Comparison of ENCODE assay signal across 1 cellular context in genomic region chr11:129249923-129250322, GRCh38.
TF ChIP-seq lines count a peak whose summit lies in the region.

No MANE protein-coding gene starts in this region.

TF ChIP-seq in HCT116, 20 proteins besides CTCF, POLR2A, EP300 and RAD21:
- TF ChIP-seq CBX3 (IDR thresholded peaks at IDR 0.05; ENCODE audit: low read depth) (peak; percentile 42; the same call in 1 of the 2 replicates), SRF (IDR thresholded peaks at IDR 0.05; ENCODE audit: low read depth) (no peak), ZNF274 (IDR thresholded peaks at IDR 0.05; ENCODE audit: low read depth, low read length) (no peak)
